In genomic region chr1:167599839-167600581, GRCh38 we compare ENCODE assay signal across 8 cellular contexts. TPM values are rescaled to one million over a fixed set of nuclear protein-coding genes. Genes with fewer than 3 reads are reported as not detected.
DNase-seq lines count a peak whose midpoint lies in the region; ATAC-seq and TF ChIP-seq lines count a peak whose summit lies in the region.

No MANE protein-coding gene starts in this region.

- H3K4me1 ChIP-seq in RWPE2 (ENCODE audit: insufficient read depth, poor library complexity, severe bottlenecking) (peaks cover 7% of the 10 kb centered on the region), right lobe of liver (peaks cover 0 to 21% (median 10%) of the 10 kb centered on the region in 4 donors), tibial artery (peaks cover 0 to 21% (median 10%) of the 10 kb centered on the region in 4 donors)

- no peaks in the 10 kb centered on the region for H3K36me3 ChIP-seq in RWPE2 (ENCODE audit: low read depth)
- no peaks in the 10 kb centered on the region for H3K36me3 ChIP-seq in right lobe of liver
- no peaks in the 10 kb centered on the region for H3K36me3 ChIP-seq in tibial artery

- no peak overlapping the region for H3K27ac ChIP-seq in RWPE2 (ENCODE audit: poor library complexity, severe bottlenecking)
- peak overlapping the region in 2 of 3 donors; percentile 5 to 10 for H3K27ac ChIP-seq in right lobe of liver
- H3K27ac ChIP-seq in tibial artery = no peak overlapping the region

- intact Hi-C loops in right lobe of liver (cut with DNase I) (loop anchor here in 1 of 2 donors (10.0 kb wide), 1 partner anchor 85 kb away; no protein-coding TSS in a partner anchor), tibial artery (cut with DNase I; ENCODE audit: low total_unique reads) (loop anchor here (2.0 to 10.0 kb wide), 2 partner anchors 87 to 195 kb away; no protein-coding TSS in a partner anchor)

- TF ChIP-seq POLR2A in right lobe of liver (IDR thresholded peaks at IDR 0.05) = no peak

- H3K4me3 ChIP-seq in RWPE2 (ENCODE audit: severe bottlenecking) = no peak overlapping the region
- no peak overlapping the region for H3K4me3 ChIP-seq in cardiac fibroblast (replicated peaks in 1 of 2; ENCODE audit: low read depth in 2 of 2, low read length in 2 of 2)
- no peak overlapping the region for H3K4me3 ChIP-seq in right lobe of liver
- H3K4me3 ChIP-seq in tibial artery = no peak overlapping the region

- DNase-seq in COR-L47 (lab: John Stamatoyannopoulos, UW) (peak; percentile 12), GM19240 (ENCODE audit: insufficient read length, low spot score) (peak; percentile 33), RWPE2 (ENCODE audit: low spot score) (no peak), cardiac fibroblast (ENCODE audit: low read depth in 2 of 2) (peak; percentile 65 to 78), right lobe of liver (peak; percentile 57 to 68 (median 67)), tibial artery (peak in 1 of 2 donors; percentile 41)

- H3K27me3 ChIP-seq in RWPE2 (ENCODE audit: insufficient read depth, poor library complexity, severe bottlenecking) (no peaks in the 10 kb centered on the region), right lobe of liver (no peaks in the 10 kb centered on the region), tibial artery (no peaks in the 10 kb centered on the region)

- H3K9me3 ChIP-seq in RWPE2 (ENCODE audit: severe bottlenecking) (peaks cover 1% of the 10 kb centered on the region), right lobe of liver (no peaks in the 10 kb centered on the region), tibial artery (no peaks in the 10 kb centered on the region)

- ATAC-seq in HG03378 (IDR thresholded peaks at IDR 0.05; ENCODE audit: unreplicated experiment) (peak; percentile 70), RWPE2 (ENCODE audit: low read depth) (peak; percentile 75), right lobe of liver (peak; percentile 80 to 97 (median 88)), GM21786 (IDR thresholded peaks at IDR 0.05; ENCODE audit: unreplicated experiment) (no peak)

- 14% methylated on average over 6 of the region's 6 CpGs for WGBS in right lobe of liver (ENCODE audit: insufficient coverage, low coverage, low lambda C conversion rate, missing lambda C conversion rate)

- TF ChIP-seq CTCF in RWPE2 (IDR thresholded peaks at IDR 0.05; ENCODE audit: poor library complexity, severe bottlenecking) = peak; percentile 78
- peak; percentile 34 for TF ChIP-seq CTCF in cardiac fibroblast (IDR thresholded peaks at IDR 0.05; ENCODE audit: low read depth, low read length)
- TF ChIP-seq CTCF in right lobe of liver (IDR thresholded peaks at IDR 0.05) = peak; percentile 34 to 52 (median 46)
- TF ChIP-seq CTCF in tibial artery (IDR thresholded peaks at IDR 0.05) = peak; percentile 57 to 70

RNA-seq across cellular contexts. Expression of gene RCSD1, which starts 30.0 kb away (rescaled TPM):
- 1 to 10 TPM; 2.4 to 8.4 (median 5.0) TPM for total RNA-seq in right lobe of liver

RNA-seq across cellular contexts. Expression of gene CREG1, which starts 46.4 kb away (rescaled TPM):
- total RNA-seq in right lobe of liver = 100 to 1,000 TPM in 5 of 6 experiments, 10 to 100 TPM in 1; 95.8 to 230 (median 171) TPM

Comparison
In these comparisons a context has a peak if more than half of its experiments do, and no peak if none do; other contexts are left out.
1. H3K27ac ChIP-seq: peak in right lobe of liver (2 of 3); none in RWPE2 (single experiment) and tibial artery (0 of 2).
2. Peak in every context shown above with its lines, with median percentiles within 50 percentile points of each other: CTCF ChIP-seq.